13 cellular contexts compared by ENCODE assay signal in the genomic region with DNA sequence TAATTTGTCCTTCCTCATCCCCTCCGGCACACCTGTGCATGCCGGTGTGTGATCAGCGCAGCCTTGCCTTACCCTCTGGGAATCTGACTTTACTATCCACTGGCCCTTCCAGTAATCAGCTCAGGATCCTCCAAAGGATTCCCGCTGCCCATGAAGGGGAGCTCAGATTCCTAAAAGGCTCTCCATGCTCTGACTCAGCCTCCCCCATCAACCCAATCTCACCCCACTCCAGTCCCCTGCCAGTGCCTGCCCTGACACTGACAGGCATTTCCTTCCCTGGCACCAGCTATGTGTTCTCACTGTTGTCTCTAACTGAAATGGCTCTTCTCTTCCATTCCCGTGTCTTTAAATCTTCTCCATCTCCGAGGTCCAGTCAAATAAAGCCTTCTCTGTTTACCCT. TPM values are rescaled to one million over a fixed set of nuclear protein-coding genes. Genes with fewer than 3 reads are reported as not detected.
DNase-seq lines count a peak whose midpoint lies in the region; ATAC-seq and TF ChIP-seq lines count a peak whose summit lies in the region.
"Had no signal": no experiment of that assay in that cellular context is flagged by ENCODE, and none has a peak within 500 bp of the region (broad histone marks: within the 10 kb centered on the region; RNA-seq: fewer than 3 reads in every experiment).

No MANE protein-coding gene starts in this region.

- no peak for TF ChIP-seq CTCF in RWPE2 (IDR thresholded peaks at IDR 0.05; ENCODE audit: poor library complexity, severe bottlenecking)
- no peak for TF ChIP-seq CTCF in hepatocyte (IDR thresholded peaks at IDR 0.05; ENCODE audit: poor library complexity)
- TF ChIP-seq CTCF in brain microvascular endothelial cell (IDR thresholded peaks at IDR 0.05; ENCODE audit: low read depth, low read length, missing control alignments), result no peak

- DNase-seq in activated T-cell treated with anti-CD3 and anti-CD28 coated beads, Interleukin-2, amount 50 U/mL, for 24 hours, result no peak
- no peak for DNase-seq in activated T-cell treated with anti-CD3 and anti-CD28 coated beads, Interleukin-2, amount 50 U/mL, for 48 hours
- DNase-seq in RWPE2 (ENCODE audit: low spot score) (no peak), hepatocyte (ENCODE audit: low spot score) (no peak), RPMI8226 (no peak), brain microvascular endothelial cell (no peak)
- DNase-seq: ACHN, DMS79, NCI-H446 treated with DMSO at 0.1 percent for 48 hours had no signal

- ATAC-seq in RWPE2 (ENCODE audit: low read depth), result peak; percentile 21; the same call in 1 of the 3 replicates
- no peak for ATAC-seq in HG02610 (IDR thresholded peaks at IDR 0.05; ENCODE audit: unreplicated experiment)

- H3K4me1 ChIP-seq in RWPE2 (ENCODE audit: insufficient read depth, poor library complexity, severe bottlenecking) (no peaks in the 10 kb centered on the region), hepatocyte (ENCODE audit: insufficient read depth) (peaks cover 15% of the 10 kb centered on the region), subcutaneous abdominal adipose tissue (ENCODE audit: control insufficient read depth in 5 of 5, insufficient read depth in 5 of 5, low read length in 5 of 5) (peaks cover 0 to 23% (median 12%) of the 10 kb centered on the region in 5 donors)
- H3K4me1 ChIP-seq: prostate gland had no signal

- H3K9ac ChIP-seq in subcutaneous abdominal adipose tissue (ENCODE audit: low read length in 5 of 5), result no peak overlapping the region
- H3K9ac ChIP-seq: KMS-11 had no signal

- peaks cover 47% of the 10 kb centered on the region for H3K4me1 Mint-ChIP-seq in activated T-cell treated with anti-CD3 and anti-CD28 coated beads, Interleukin-2, amount 50 U/mL, for 24 hours (ENCODE audit: low read depth)

- no peaks in the 10 kb centered on the region for H3K79me2 ChIP-seq in hepatocyte

- H3K27ac ChIP-seq in RWPE2 (ENCODE audit: poor library complexity, severe bottlenecking), result no peak overlapping the region
- peak overlapping the region; percentile 92 for H3K27ac ChIP-seq in hepatocyte
- peak overlapping the region; percentile 51 for H3K27ac ChIP-seq in subcutaneous abdominal adipose tissue (ENCODE audit: low read depth, low read length)
- H3K27ac ChIP-seq in brain microvascular endothelial cell, result no peak overlapping the region
- H3K27ac ChIP-seq: KMS-11, prostate gland had no signal

- 83% methylated on average over 6 of the region's 6 CpGs for WGBS in hepatocyte (ENCODE audit: low lambda C conversion rate, missing lambda C conversion rate)

- no peaks in the 10 kb centered on the region for H3K9me3 Mint-ChIP-seq in activated T-cell treated with anti-CD3 and anti-CD28 coated beads, Interleukin-2, amount 50 U/mL, for 24 hours

- no peaks in the 10 kb centered on the region for H3K27me3 Mint-ChIP-seq in activated T-cell treated with anti-CD3 and anti-CD28 coated beads, Interleukin-2, amount 50 U/mL, for 24 hours

- H3K4me3 ChIP-seq in RWPE2 (ENCODE audit: severe bottlenecking) (no peak overlapping the region), hepatocyte (no peak overlapping the region), subcutaneous abdominal adipose tissue (ENCODE audit: low read depth in 1 of 5, low read length in 5 of 5) (no peak overlapping the region), brain microvascular endothelial cell (ENCODE audit: low read depth, low read length) (no peak overlapping the region)
- H3K4me3 ChIP-seq: prostate gland had no signal

- H3K9me2 ChIP-seq in hepatocyte (replicated peaks; ENCODE audit: insufficient read depth), result no peaks in the 10 kb centered on the region

- H4K20me1 ChIP-seq in hepatocyte (ENCODE audit: insufficient read depth, poor library complexity, severe bottlenecking), result no peaks in the 10 kb centered on the region

- H3K36me3 Mint-ChIP-seq in activated T-cell treated with anti-CD3 and anti-CD28 coated beads, Interleukin-2, amount 50 U/mL, for 24 hours (ENCODE audit: low read depth), result no peaks in the 10 kb centered on the region

- H3K27ac Mint-ChIP-seq in activated T-cell treated with anti-CD3 and anti-CD28 coated beads, Interleukin-2, amount 50 U/mL, for 24 hours, result peak overlapping the region; percentile 78

- in situ Hi-C loops in brain microvascular endothelial cell (cut with HindIII; ENCODE audit: low pct_ligation_motif_present, low sequenced_read_pairs), result no loop called here

- H2AFZ ChIP-seq in hepatocyte, result no peak overlapping the region

- H3K4me3 Mint-ChIP-seq in activated T-cell treated with anti-CD3 and anti-CD28 coated beads, Interleukin-2, amount 50 U/mL, for 24 hours, result no peak overlapping the region

- H3K27me3 ChIP-seq in RWPE2 (ENCODE audit: insufficient read depth, poor library complexity, severe bottlenecking) (no peaks in the 10 kb centered on the region), hepatocyte (no peaks in the 10 kb centered on the region), subcutaneous abdominal adipose tissue (ENCODE audit: control insufficient read depth in 5 of 5, insufficient read depth in 4 of 5, low read length in 5 of 5) (no peaks in the 10 kb centered on the region), brain microvascular endothelial cell (replicated peaks) (no peaks in the 10 kb centered on the region)

- H3K9me3 ChIP-seq in RWPE2 (ENCODE audit: severe bottlenecking), result no peaks in the 10 kb centered on the region
- H3K9me3 ChIP-seq in hepatocyte (ENCODE audit: low read depth), result no peaks in the 10 kb centered on the region
- no peaks in the 10 kb centered on the region for H3K9me3 ChIP-seq in subcutaneous abdominal adipose tissue (ENCODE audit: control insufficient read depth in 5 of 5, low read length in 5 of 5)
- H3K9me3 ChIP-seq: prostate gland had no signal

- H3K36me3 ChIP-seq in RWPE2 (ENCODE audit: low read depth), result no peaks in the 10 kb centered on the region
- no peaks in the 10 kb centered on the region for H3K36me3 ChIP-seq in hepatocyte (replicated peaks; ENCODE audit: insufficient read depth, low read depth)
- H3K36me3 ChIP-seq in subcutaneous abdominal adipose tissue (ENCODE audit: control insufficient read depth in 5 of 5, insufficient read depth in 5 of 5, low read length in 5 of 5), result no peaks in the 10 kb centered on the region
- H3K36me3 ChIP-seq in brain microvascular endothelial cell (replicated peaks), result no peaks in the 10 kb centered on the region
- H3K36me3 ChIP-seq: prostate gland had no signal

- peak overlapping the region; percentile 33 for H3K4me2 ChIP-seq in hepatocyte
- H3K4me2 ChIP-seq: KMS-11 had no signal

RNA-seq across cellular contexts. Expression of gene BCL2A1, which starts 7.3 kb away (rescaled TPM):
- 7.8 and 9.9 TPM in 2 replicates for total RNA-seq in hepatocyte
- 8.4 and 11.1 TPM in 2 replicates for polyA plus RNA-seq in hepatocyte

Comparison
In these comparisons a context has a peak if more than half of its experiments do, and no peak if none do; other contexts are left out.
1. H3K27ac ChIP-seq: peak in hepatocyte (single experiment) and subcutaneous abdominal adipose tissue (single experiment); none in RWPE2 (single experiment) and brain microvascular endothelial cell (single experiment).